2 cellular contexts compared by ENCODE assay signal in the genomic region with DNA sequence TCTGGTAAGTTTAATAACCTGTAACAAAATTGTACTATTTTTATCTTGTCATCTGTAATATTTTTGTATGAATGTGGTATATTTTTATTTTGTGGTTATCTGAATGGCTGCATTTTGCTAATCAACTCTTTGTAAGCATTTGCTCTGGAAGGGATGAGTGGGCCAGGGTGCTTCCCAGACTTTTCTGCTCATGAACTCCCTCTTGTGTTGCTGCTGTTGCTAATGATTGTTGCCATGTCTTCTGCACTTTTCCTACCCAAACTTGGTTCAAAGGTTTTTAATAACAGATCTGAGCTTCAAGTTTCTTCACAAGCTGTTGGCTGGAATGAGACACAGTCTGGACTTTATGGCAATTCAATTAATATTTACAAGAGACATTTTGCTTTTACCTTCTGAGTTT.
TF ChIP-seq lines count a peak whose summit lies in the region.

No MANE protein-coding gene starts in this region.

TF ChIP-seq in GM23338, 12 proteins besides CTCF, POLR2A, EP300 and RAD21 (continued from another document):
- TF ChIP-seq, protein P1, sequence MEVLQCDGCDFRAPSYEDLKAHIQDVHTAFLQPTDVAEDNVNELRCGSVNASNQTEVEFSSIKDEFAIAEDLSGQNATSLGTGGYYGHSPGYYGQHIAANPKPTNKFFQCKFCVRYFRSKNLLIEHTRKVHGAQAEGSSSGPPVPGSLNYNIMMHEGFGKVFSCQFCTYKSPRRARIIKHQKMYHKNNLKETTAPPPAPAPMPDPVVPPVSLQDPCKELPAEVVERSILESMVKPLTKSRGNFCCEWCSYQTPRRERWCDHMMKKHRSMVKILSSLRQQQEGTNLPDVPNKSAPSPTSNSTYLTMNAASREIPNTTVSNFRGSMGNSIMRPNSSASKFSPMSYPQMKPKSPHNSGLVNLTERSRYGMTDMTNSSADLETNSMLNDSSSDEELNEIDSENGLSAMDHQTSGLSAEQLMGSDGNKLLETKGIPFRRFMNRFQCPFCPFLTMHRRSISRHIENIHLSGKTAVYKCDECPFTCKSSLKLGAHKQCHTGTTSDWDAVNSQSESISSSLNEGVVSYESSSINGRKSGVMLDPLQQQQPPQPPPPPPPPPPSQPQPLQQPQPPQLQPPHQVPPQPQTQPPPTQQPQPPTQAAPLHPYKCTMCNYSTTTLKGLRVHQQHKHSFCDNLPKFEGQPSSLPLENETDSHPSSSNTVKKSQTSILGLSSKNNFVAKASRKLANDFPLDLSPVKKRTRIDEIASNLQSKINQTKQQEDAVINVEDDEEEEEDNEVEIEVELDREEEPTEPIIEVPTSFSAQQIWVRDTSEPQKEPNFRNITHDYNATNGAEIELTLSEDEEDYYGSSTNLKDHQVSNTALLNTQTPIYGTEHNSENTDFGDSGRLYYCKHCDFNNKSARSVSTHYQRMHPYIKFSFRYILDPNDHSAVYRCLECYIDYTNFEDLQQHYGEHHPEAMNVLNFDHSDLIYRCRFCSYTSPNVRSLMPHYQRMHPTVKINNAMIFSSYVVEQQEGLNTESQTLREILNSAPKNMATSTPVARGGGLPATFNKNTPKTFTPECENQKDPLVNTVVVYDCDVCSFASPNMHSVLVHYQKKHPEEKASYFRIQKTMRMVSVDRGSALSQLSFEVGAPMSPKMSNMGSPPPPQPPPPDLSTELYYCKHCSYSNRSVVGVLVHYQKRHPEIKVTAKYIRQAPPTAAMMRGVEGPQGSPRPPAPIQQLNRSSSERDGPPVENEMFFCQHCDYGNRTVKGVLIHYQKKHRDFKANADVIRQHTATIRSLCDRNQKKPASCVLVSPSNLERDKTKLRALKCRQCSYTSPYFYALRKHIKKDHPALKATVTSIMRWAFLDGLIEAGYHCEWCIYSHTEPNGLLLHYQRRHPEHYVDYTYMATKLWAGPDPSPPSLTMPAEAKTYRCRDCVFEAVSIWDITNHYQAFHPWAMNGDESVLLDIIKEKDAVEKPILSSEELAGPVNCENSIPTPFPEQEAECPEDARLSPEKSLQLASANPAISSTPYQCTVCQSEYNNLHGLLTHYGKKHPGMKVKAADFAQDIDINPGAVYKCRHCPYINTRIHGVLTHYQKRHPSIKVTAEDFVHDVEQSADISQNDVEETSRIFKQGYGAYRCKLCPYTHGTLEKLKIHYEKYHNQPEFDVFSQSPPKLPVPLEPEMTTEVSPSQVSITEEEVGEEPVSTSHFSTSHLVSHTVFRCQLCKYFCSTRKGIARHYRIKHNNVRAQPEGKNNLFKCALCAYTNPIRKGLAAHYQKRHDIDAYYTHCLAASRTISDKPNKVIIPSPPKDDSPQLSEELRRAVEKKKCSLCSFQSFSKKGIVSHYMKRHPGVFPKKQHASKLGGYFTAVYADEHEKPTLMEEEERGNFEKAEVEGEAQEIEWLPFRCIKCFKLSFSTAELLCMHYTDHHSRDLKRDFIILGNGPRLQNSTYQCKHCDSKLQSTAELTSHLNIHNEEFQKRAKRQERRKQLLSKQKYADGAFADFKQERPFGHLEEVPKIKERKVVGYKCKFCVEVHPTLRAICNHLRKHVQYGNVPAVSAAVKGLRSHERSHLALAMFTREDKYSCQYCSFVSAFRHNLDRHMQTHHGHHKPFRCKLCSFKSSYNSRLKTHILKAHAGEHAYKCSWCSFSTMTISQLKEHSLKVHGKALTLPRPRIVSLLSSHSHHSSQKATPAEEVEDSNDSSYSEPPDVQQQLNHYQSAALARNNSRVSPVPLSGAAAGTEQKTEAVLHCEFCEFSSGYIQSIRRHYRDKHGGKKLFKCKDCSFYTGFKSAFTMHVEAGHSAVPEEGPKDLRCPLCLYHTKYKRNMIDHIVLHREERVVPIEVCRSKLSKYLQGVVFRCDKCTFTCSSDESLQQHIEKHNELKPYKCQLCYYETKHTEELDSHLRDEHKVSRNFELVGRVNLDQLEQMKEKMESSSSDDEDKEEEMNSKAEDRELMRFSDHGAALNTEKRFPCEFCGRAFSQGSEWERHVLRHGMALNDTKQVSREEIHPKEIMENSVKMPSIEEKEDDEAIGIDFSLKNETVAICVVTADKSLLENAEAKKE (CRISPR knock-in tag; IDR thresholded peaks at IDR 0.05): no peak
- no peak for TF ChIP-seq EZH2phosphoT487 (IDR thresholded peaks at IDR 0.05; ENCODE audit: unreplicated experiment)
- TF ChIP-seq, protein P2, sequence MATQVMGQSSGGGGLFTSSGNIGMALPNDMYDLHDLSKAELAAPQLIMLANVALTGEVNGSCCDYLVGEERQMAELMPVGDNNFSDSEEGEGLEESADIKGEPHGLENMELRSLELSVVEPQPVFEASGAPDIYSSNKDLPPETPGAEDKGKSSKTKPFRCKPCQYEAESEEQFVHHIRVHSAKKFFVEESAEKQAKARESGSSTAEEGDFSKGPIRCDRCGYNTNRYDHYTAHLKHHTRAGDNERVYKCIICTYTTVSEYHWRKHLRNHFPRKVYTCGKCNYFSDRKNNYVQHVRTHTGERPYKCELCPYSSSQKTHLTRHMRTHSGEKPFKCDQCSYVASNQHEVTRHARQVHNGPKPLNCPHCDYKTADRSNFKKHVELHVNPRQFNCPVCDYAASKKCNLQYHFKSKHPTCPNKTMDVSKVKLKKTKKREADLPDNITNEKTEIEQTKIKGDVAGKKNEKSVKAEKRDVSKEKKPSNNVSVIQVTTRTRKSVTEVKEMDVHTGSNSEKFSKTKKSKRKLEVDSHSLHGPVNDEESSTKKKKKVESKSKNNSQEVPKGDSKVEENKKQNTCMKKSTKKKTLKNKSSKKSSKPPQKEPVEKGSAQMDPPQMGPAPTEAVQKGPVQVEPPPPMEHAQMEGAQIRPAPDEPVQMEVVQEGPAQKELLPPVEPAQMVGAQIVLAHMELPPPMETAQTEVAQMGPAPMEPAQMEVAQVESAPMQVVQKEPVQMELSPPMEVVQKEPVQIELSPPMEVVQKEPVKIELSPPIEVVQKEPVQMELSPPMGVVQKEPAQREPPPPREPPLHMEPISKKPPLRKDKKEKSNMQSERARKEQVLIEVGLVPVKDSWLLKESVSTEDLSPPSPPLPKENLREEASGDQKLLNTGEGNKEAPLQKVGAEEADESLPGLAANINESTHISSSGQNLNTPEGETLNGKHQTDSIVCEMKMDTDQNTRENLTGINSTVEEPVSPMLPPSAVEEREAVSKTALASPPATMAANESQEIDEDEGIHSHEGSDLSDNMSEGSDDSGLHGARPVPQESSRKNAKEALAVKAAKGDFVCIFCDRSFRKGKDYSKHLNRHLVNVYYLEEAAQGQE (IDR thresholded peaks at IDR 0.05; ENCODE audit: unreplicated experiment): no peak

TF ChIP-seq in WTC11, 78 proteins besides CTCF, POLR2A, EP300 and RAD21 (continued from another document):
- TF ChIP-seq, protein P3, sequence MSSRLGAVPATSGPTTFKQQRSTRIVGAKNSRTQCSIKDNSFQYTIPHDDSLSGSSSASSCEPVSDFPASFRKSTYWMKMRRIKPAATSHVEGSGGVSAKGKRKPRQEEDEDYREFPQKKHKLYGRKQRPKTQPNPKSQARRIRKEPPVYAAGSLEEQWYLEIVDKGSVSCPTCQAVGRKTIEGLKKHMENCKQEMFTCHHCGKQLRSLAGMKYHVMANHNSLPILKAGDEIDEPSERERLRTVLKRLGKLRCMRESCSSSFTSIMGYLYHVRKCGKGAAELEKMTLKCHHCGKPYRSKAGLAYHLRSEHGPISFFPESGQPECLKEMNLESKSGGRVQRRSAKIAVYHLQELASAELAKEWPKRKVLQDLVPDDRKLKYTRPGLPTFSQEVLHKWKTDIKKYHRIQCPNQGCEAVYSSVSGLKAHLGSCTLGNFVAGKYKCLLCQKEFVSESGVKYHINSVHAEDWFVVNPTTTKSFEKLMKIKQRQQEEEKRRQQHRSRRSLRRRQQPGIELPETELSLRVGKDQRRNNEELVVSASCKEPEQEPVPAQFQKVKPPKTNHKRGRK (CRISPR knock-in tag; IDR thresholded peaks at IDR 0.05; ENCODE audit: borderline replicate concordance): no peak
- TF ChIP-seq ZNF263 (CRISPR knock-in tag; IDR thresholded peaks at IDR 0.05; ENCODE audit: low read depth): no peak
- TF ChIP-seq TEAD1 (CRISPR knock-in tag; IDR thresholded peaks at IDR 0.05): no peak
- no peak for TF ChIP-seq ZNF423 (CRISPR knock-in tag; IDR thresholded peaks at IDR 0.05)
- TF ChIP-seq, protein P4, sequence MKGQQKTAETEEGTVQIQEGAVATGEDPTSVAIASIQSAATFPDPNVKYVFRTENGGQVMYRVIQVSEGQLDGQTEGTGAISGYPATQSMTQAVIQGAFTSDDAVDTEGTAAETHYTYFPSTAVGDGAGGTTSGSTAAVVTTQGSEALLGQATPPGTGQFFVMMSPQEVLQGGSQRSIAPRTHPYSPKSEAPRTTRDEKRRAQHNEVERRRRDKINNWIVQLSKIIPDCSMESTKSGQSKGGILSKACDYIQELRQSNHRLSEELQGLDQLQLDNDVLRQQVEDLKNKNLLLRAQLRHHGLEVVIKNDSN (CRISPR knock-in tag; IDR thresholded peaks at IDR 0.05): no peak
- TF ChIP-seq ZNF317 (CRISPR knock-in tag; IDR thresholded peaks at IDR 0.05; ENCODE audit: borderline replicate concordance, low read depth): no peak
- TF ChIP-seq, protein P5, sequence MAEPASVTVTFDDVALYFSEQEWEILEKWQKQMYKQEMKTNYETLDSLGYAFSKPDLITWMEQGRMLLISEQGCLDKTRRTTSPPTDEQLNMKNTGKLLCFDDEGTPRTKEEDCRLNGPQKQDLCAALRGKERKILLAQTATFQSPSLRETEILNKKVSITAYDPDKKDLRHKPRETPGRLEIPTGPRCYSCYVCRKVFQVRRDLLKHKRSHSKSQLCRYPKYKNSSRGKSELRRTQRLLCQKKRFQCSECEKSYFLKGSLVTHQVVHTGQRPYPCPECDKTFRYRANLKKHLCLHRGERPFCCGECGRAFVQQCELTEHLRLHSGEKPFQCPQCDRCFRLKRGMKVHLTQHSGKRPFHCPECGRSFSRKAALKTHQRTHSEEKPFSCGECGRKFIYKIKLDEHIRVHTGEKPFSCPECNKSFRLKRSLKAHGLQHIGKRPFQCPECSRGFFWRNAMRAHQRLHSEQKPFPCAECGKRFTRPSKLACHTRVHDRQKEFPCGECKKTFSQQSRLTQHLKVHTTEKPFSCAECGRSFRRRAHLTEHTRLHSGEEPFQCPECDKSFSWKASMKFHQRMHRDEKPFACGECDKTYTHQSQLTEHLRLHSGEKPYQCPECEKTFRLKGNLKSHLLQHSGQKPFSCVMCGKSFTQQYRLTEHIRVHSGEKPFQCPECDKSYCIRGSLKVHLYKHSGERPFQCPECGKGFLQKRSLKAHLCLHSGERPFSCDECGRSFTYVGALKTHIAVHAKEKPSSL (CRISPR knock-in tag; conservative IDR thresholded peaks at IDR 0.05): no peak
- TF ChIP-seq NR1H2 (CRISPR knock-in tag; IDR thresholded peaks at IDR 0.05): no peak
- TF ChIP-seq ELF4 (CRISPR knock-in tag; IDR thresholded peaks at IDR 0.05; ENCODE audit: low read depth): no peak
- no peak for TF ChIP-seq FOXJ3 (CRISPR knock-in tag; IDR thresholded peaks at IDR 0.05; ENCODE audit: borderline replicate concordance)
- no peak for TF ChIP-seq HMGA2 (CRISPR knock-in tag; IDR thresholded peaks at IDR 0.05)
- no peak for TF ChIP-seq JAZF1 (CRISPR knock-in tag; IDR thresholded peaks at IDR 0.05)
- no peak for TF ChIP-seq ZBTB21 (CRISPR knock-in tag; IDR thresholded peaks at IDR 0.05; ENCODE audit: borderline replicate concordance)
- no peak for TF ChIP-seq ZNF138 (CRISPR knock-in tag; conservative IDR thresholded peaks at IDR 0.05)
